24 cellular contexts compared by ENCODE assay signal in the genomic region with DNA sequence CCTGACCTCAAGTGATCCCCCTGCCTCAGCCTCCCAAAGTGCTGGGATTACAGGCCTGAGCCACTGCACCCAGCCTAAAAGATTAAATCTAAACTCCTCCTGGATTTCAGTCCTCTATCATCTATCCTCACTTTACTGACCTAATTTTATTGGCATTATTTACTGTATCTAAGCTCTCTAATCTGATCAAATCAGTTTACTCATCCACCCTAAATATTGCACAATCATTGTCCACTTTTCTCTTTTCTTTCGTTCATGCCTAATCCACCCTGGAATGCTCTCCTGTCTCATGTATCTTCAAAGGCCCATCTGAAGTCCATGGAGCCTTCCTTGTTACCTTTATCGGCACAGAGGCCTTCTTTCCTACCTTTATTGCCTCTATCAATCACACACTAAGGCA.
"Had no signal": no experiment of that assay in that cellular context is flagged by ENCODE, and none has a peak within 500 bp of the region (broad histone marks: within the 10 kb centered on the region; RNA-seq: fewer than 3 reads in every experiment).

No MANE protein-coding gene starts in this region.

- H3K27ac Mint-ChIP-seq: activated naive CD8-positive, alpha-beta T cell; activated T-cell treated with anti-CD3 and anti-CD28 coated beads, Interleukin-2, amount 50 U/mL, for 72 hours; natural killer cell had no signal

- H3K27me3 Mint-ChIP-seq: activated naive CD8-positive, alpha-beta T cell had no signal

- H3K9me3 Mint-ChIP-seq: activated T-cell treated with anti-CD3 and anti-CD28 coated beads, Interleukin-2, amount 50 U/mL, for 72 hours; natural killer cell had no signal

- H3K9me3 ChIP-seq: esophagus muscularis mucosa, gastrocnemius medialis, lower lobe of right lung, testis, transverse colon had no signal

- H3K36me3 Mint-ChIP-seq: natural killer cell had no signal

- ATAC-seq: activated T-cell treated with anti-CD3 and anti-CD28 coated beads, Interleukin-2, amount 50 U/mL, for 72 hours; gastrocnemius medialis; lower lobe of right lung; natural killer cell; right cardiac atrium; stimulated activated naive CD8-positive, alpha-beta T cell treated with anti-CD3 and anti-CD28 coated beads, Interleukin-15, Interleukin-2, amounts not matched to agents 100 U/mL and 50 U/mL, for 24 hours had no signal

- H3K4me3 Mint-ChIP-seq: activated naive CD8-positive, alpha-beta T cell; activated T-cell treated with anti-CD3 and anti-CD28 coated beads, Interleukin-2, amount 50 U/mL, for 72 hours; natural killer cell had no signal

- DNase-seq: activated CD4-positive, alpha-beta T cell treated with anti-CD3 and anti-CD28 coated beads for 4 hours; activated CD4-positive, alpha-beta T cell treated with anti-CD3 and anti-CD28 coated beads, Interleukin-2, amount 50 U/mL, for 4 hours; activated effector memory CD4-positive, alpha-beta T cell treated with Interleukin-2 at 50 U/mL for 16 hours; activated naive CD4-positive, alpha-beta T cell treated with Interleukin-2 at 50 U/mL for 16 hours; activated T-cell treated with anti-CD3 and anti-CD28 coated beads for 4 hours; activated T-cell treated with anti-CD3 and anti-CD28 coated beads, Interleukin-2, amount 50 U/mL, for 72 hours; amygdala; central memory CD4-positive, alpha-beta T cell; dermis blood vessel endothelial cell; effector CD4-positive, alpha-beta T cell; gastrocnemius medialis; glutamatergic neuron; lower lobe of right lung; mesenchymal stem cell; natural killer cell; right cardiac atrium; stimulated activated CD4-positive, alpha-beta T cell treated with anti-CD3 and anti-CD28 coated beads, Interleukin-2, amount 100 ng/mL, for 48 hours; stimulated activated naive CD8-positive, alpha-beta T cell treated with anti-CD3 and anti-CD28 coated beads, Interleukin-15, Interleukin-2, amounts not matched to agents 100 U/mL and 50 U/mL, for 24 hours; T-helper 1 cell; T-helper 9 cell; testis; transverse colon had no signal
